ENCODE assay signal across 12 cellular contexts in genomic region chr12:8844665-8845064, GRCh38. TPM values are rescaled to one million over a fixed set of nuclear protein-coding genes. Genes with fewer than 3 reads are reported as not detected.
DNase-seq lines count a peak whose midpoint lies in the region; ATAC-seq and TF ChIP-seq lines count a peak whose summit lies in the region.
"Had no signal": no experiment of that assay in that cellular context is flagged by ENCODE, and none has a peak within 500 bp of the region (broad histone marks: within the 10 kb centered on the region; RNA-seq: fewer than 3 reads in every experiment).

No MANE protein-coding gene starts in this region.

- H3K36me3 ChIP-seq in breast epithelium (no peaks in the 10 kb centered on the region), right lobe of liver (no peaks in the 10 kb centered on the region), uterus (no peaks in the 10 kb centered on the region), prostate gland (no peaks in the 10 kb centered on the region)
- H3K36me3 ChIP-seq: upper lobe of left lung had no signal

- peak; percentile 41 to 57 for DNase-seq in breast epithelium (ENCODE audit: low spot score in 2 of 2)
- DNase-seq in MCF 10A (ENCODE audit: unreplicated experiment), result no peak
- DNase-seq in fibroblast of mammary gland (ENCODE audit: low read depth), result peak; percentile 46
- peak; percentile 68 to 77 (median 76) for DNase-seq in right lobe of liver
- DNase-seq in uterus, result peak; percentile 72 to 73
- no peak for DNase-seq in NCI-H2029 (lab: John Stamatoyannopoulos, UW)
- DNase-seq in activated CD4-positive, CD25-positive, alpha-beta regulatory T cell treated with anti-CD3 and anti-CD28 coated beads, Interleukin-2, amount 50 U/mL, for 72 hours, result no peak
- DNase-seq in prostate gland (ENCODE audit: low spot score), result no peak
- DNase-seq: amniotic stem cell; effector memory CD4-positive, alpha-beta T cell had no signal

- TF ChIP-seq CTCF in breast epithelium (IDR thresholded peaks at IDR 0.05) (no peak), MCF 10A (IDR thresholded peaks at IDR 0.05; ENCODE audit: unreplicated experiment) (no peak), fibroblast of mammary gland (conservative IDR thresholded peaks at IDR 0.05; ENCODE audit: control insufficient read depth, insufficient read depth, low read depth, low read length) (no peak), right lobe of liver (IDR thresholded peaks at IDR 0.05) (no peak), uterus (IDR thresholded peaks at IDR 0.05) (no peak), prostate gland (IDR thresholded peaks at IDR 0.05) (no peak)

- H3K9me3 ChIP-seq in breast epithelium, result no peaks in the 10 kb centered on the region
- no peaks in the 10 kb centered on the region for H3K9me3 ChIP-seq in right lobe of liver
- no peaks in the 10 kb centered on the region for H3K9me3 ChIP-seq in uterus
- H3K9me3 ChIP-seq in prostate gland, result no peaks in the 10 kb centered on the region
- H3K9me3 ChIP-seq: upper lobe of left lung had no signal

- WGBS in right lobe of liver (ENCODE audit: insufficient coverage, low coverage, low lambda C conversion rate, missing lambda C conversion rate), result 26% methylated on average over 10 of the region's 11 CpGs
- 12% methylated on average over 11 of the region's 11 CpGs for WGBS in prostate gland

- POLR2A ChIA-PET in MCF 10A (lab: Yijun Ruan, JAX), result no interaction called here

- no peak overlapping the region for H3K27ac Mint-ChIP-seq in MCF 10A (ENCODE audit: low read depth, unreplicated experiment)

- peak overlapping the region in 1 of 3 donors; percentile 18 for H3K4me3 ChIP-seq in breast epithelium
- no peak overlapping the region for H3K4me3 ChIP-seq in fibroblast of mammary gland (ENCODE audit: control insufficient read depth, low read depth, low read length)
- no peak overlapping the region for H3K4me3 ChIP-seq in right lobe of liver
- no peak overlapping the region for H3K4me3 ChIP-seq in uterus
- no peak overlapping the region for H3K4me3 ChIP-seq in prostate gland
- H3K4me3 ChIP-seq: upper lobe of left lung had no signal

- intact Hi-C loops in breast epithelium (cut with DNase I; ENCODE audit: low total_unique reads), result no loop called here
- intact Hi-C loops in MCF 10A (cut with micrococcal nuclease), result no loop called here
- intact Hi-C loops in right lobe of liver (cut with DNase I), result no loop called here
- intact Hi-C loops in uterus (cut with DNase I; ENCODE audit: low total_unique reads), result no loop called here
- intact Hi-C loops in prostate gland (cut with DNase I), result no loop called here

- peak; percentile 86 to 96 (median 94) for ATAC-seq in right lobe of liver

- CTCF ChIA-PET in MCF 10A (lab: Yijun Ruan, JAX), result interaction anchor here (0.7 kb wide), 1 partner anchor 113 kb away, joined by 3 read pairs; no protein-coding TSS in a partner anchor

- TF ChIP-seq POLR2A in breast epithelium (IDR thresholded peaks at IDR 0.05) (no peak), right lobe of liver (IDR thresholded peaks at IDR 0.05) (no peak), uterus (IDR thresholded peaks at IDR 0.05) (no peak), prostate gland (IDR thresholded peaks at IDR 0.05) (no peak)

- no peaks in the 10 kb centered on the region for H3K27me3 ChIP-seq in breast epithelium
- H3K27me3 ChIP-seq in right lobe of liver, result no peaks in the 10 kb centered on the region
- H3K27me3 ChIP-seq in uterus, result no peaks in the 10 kb centered on the region
- no peaks in the 10 kb centered on the region for H3K27me3 ChIP-seq in prostate gland (replicated peaks; ENCODE audit: insufficient read depth)
- H3K27me3 ChIP-seq: upper lobe of left lung had no signal

- H3K4me1 ChIP-seq in breast epithelium (no peaks in the 10 kb centered on the region), right lobe of liver (peaks cover 0 to 8% (median 0%) of the 10 kb centered on the region in 4 donors), uterus (no peaks in the 10 kb centered on the region), prostate gland (replicated peaks) (no peaks in the 10 kb centered on the region)
- H3K4me1 ChIP-seq: upper lobe of left lung had no signal

- no peak overlapping the region for H3K4me3 Mint-ChIP-seq in MCF 10A (ENCODE audit: unreplicated experiment)

- H3K27me3 Mint-ChIP-seq in MCF 10A (ENCODE audit: insufficient read depth, unreplicated experiment), result no peaks in the 10 kb centered on the region

- no peaks in the 10 kb centered on the region for H3K4me1 Mint-ChIP-seq in MCF 10A (ENCODE audit: insufficient read depth, unreplicated experiment)

- no peaks in the 10 kb centered on the region for H3K9me3 Mint-ChIP-seq in MCF 10A (ENCODE audit: unreplicated experiment)

- BruUV-seq in MCF 10A (replicated peaks; lab: Mats Ljungman, UMichigan), result no TSS peak

- H3K27ac ChIP-seq in breast epithelium (no peak overlapping the region), right lobe of liver (no peak overlapping the region), uterus (peak overlapping the region in 1 of 2 donors; percentile 50), prostate gland (no peak overlapping the region)
- H3K27ac ChIP-seq: upper lobe of left lung had no signal

- no peaks in the 10 kb centered on the region for H3K36me3 Mint-ChIP-seq in MCF 10A (ENCODE audit: insufficient read depth, unreplicated experiment)

RNA-seq across cellular contexts. Expression of gene A2ML1, which starts 22.2 kb away (rescaled TPM):
- total RNA-seq in breast epithelium, result 1 to 10 TPM in 1 of 3 donors, under 1 TPM in 1, not detected in 1; 0.33 to 1.2 TPM
- not detected in 2 replicates for total RNA-seq in MCF 10A (2022)
- total RNA-seq in right lobe of liver, result under 1 TPM in 1 of 6 experiments, not detected in 5; 0.07 TPM
- 1 to 10 TPM in 2 of 4 donors, not detected in 2; 1.0 to 1.5 TPM for total RNA-seq in uterus
- total RNA-seq in prostate gland, result 10 to 100 TPM in 1 of 2 donors, 1 to 10 TPM in 1; 1.6 to 43.7 TPM
- total RNA-seq: glomerular endothelial cell had no signal

Comparison
In these comparisons a context has a peak if more than half of its experiments do, and no peak if none do; other contexts are left out.
1. DNase-seq: peak in breast epithelium (2 of 2), fibroblast of mammary gland (single experiment), right lobe of liver (3 of 3) and uterus (2 of 2); none in MCF 10A (single experiment), NCI-H2029 (single experiment), activated CD4-positive, CD25-positive, alpha-beta regulatory T cell treated with anti-CD3 and anti-CD28 coated beads, Interleukin-2, amount 50 U/mL, for 72 hours (single experiment) and prostate gland (single experiment).